12 cellular contexts compared by ENCODE assay signal in the genomic region with DNA sequence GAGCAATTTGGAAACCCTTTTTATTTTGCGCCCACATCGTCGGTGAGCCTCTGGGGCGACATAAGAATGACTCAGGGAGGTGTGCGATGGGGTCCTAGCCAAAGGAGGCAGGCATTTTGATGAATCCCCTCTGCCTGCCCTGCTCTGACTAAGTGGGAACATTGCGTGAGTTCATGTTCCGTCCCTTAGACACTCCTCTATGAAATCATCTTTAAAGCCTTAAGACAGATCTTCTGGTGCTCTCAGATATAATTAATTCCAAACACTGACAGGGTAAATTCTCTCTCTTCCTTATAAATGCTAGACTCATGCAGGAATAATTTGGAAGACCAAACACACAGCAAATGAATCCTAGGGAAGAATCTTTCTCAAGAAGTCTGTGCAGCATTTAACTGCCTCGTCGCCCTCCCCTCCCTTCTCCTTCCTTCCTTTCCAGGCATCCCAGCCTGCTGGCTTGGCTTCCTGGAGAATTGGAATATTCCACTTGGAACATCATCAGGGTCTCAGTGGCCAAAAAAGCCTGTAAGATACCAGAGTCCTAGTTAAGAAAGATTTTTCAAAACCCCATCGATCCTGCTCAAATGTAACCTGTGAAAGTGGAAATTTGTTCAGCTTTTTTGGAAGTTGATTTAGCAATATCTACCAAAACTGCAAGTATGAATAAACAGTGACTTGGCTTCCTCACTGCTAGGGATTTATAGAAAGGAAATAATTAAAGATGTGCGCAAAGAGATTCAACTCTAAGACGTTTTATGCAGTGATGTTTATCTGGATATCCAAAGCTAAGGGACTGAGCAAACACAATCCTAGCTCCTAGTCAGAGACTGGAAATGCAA. TPM values are rescaled to one million over a fixed set of nuclear protein-coding genes. Genes with fewer than 3 reads are reported as not detected.
A peak's percentile ranks its signal among the peaks of the same experiment; 100 is the strongest.
DNase-seq lines count a peak whose midpoint lies in the region; ATAC-seq and TF ChIP-seq lines count a peak whose summit lies in the region.
"Had no signal": no experiment of that assay in that cellular context is flagged by ENCODE, and none has a peak within 500 bp of the region (broad histone marks: within the 10 kb centered on the region; RNA-seq: fewer than 3 reads in every experiment).

No MANE protein-coding gene starts in this region.

- intact Hi-C loops in sigmoid colon (cut with DNase I) = loop anchor here (1.0 to 2.0 kb wide), 3 partner anchors 25 to 114 kb away; a partner anchor contains a TSS

- H3K4me3 ChIP-seq in SJSA1 (no peak overlapping the region), fibroblast of villous mesenchyme (ENCODE audit: low read depth, low read length) (no peak overlapping the region), sigmoid colon (no peak overlapping the region)

- ATAC-seq in GM18867 (IDR thresholded peaks at IDR 0.05; ENCODE audit: unreplicated experiment) = no peak
- no peak for ATAC-seq in HG03565 (IDR thresholded peaks at IDR 0.05; ENCODE audit: unreplicated experiment)
- ATAC-seq: stimulated activated effector memory CD8-positive, alpha-beta T cell treated with anti-CD3 and anti-CD28 coated beads, Interleukin-12 subunit alpha, Interleukin-12 subunit beta, amount 100 ng/mL, for 72 hours had no signal

- no peak for TF ChIP-seq POLR2A in sigmoid colon (IDR thresholded peaks at IDR 0.05)

- 51 to 53% methylated on average over 12 of the region's 12 CpGs for WGBS in sigmoid colon, 2 donors

- no peak overlapping the region for H3K27ac ChIP-seq in SJSA1
- H3K27ac ChIP-seq in sigmoid colon = peak overlapping the region; percentile 83 to 88 (median 86)
- H3K27ac ChIP-seq: parathyroid adenoma had no signal

- TF ChIP-seq EP300 in sigmoid colon (IDR thresholded peaks at IDR 0.05) = peak; percentile 87 to 96 (median 94)

- H3K4me1 ChIP-seq in SJSA1 (replicated peaks) = peaks cover 44% of the 10 kb centered on the region
- peaks cover 3 to 55% (median 45%) of the 10 kb centered on the region in 4 donors for H3K4me1 ChIP-seq in sigmoid colon
- H3K4me1 ChIP-seq: parathyroid adenoma had no signal

- H3K36me3 ChIP-seq in SJSA1 (no peaks in the 10 kb centered on the region), sigmoid colon (no peaks in the 10 kb centered on the region)

- no peaks in the 10 kb centered on the region for H3K27me3 ChIP-seq in SJSA1 (replicated peaks)
- no peaks in the 10 kb centered on the region for H3K27me3 ChIP-seq in sigmoid colon

- DNase-seq in Daoy (ENCODE audit: low read depth) (peak; percentile 71), SJSA1 (ENCODE audit: low read depth in 1 of 2, low spot score in 2 of 2) (peak; percentile 57 to 62), fibroblast of villous mesenchyme (ENCODE audit: low read depth) (peak; percentile 88), sigmoid colon (peak; percentile 94), NCI-H2107 treated with DMSO at 0.1 percent for 48 hours (lab: John Stamatoyannopoulos, UW; ENCODE audit: unreplicated experiment) (no peak), DMS153 (lab: John Stamatoyannopoulos, UW) (no peak)
- DNase-seq: activated CD4-positive, CD25-positive, alpha-beta regulatory T cell; Kasumi-1 had no signal

- TF ChIP-seq CTCF in fibroblast of villous mesenchyme (IDR thresholded peaks at IDR 0.05; ENCODE audit: insufficient read depth, low read depth, low read length) = no peak
- no peak for TF ChIP-seq CTCF in sigmoid colon (IDR thresholded peaks at IDR 0.05)

- H3K9me3 ChIP-seq in SJSA1 (replicated peaks) = peaks cover 15% of the 10 kb centered on the region
- peaks cover 0 to 8% (median 1%) of the 10 kb centered on the region in 4 donors for H3K9me3 ChIP-seq in sigmoid colon

RNA-seq across cellular contexts. Expression of a gene that starts 52.5 kb away (rescaled TPM):
- 2.1 and 2.2 TPM in 2 replicates for total RNA-seq in Daoy (2014; rRNA removed; shearing (Covaris generic))
- 25.7 and 34.7 TPM in 2 replicates for total RNA-seq in SJSA1 (2014; rRNA removed; shearing (Covaris generic))
- 5.2 and 10.3 TPM in 2 replicates for total RNA-seq in fibroblast of villous mesenchyme
- 10 to 100 TPM; 44.6 to 74.2 (median 59.3) TPM for total RNA-seq in sigmoid colon
- polyA plus RNA-seq in sigmoid colon = 1 to 10 TPM; 2.5 to 8.5 (median 4.8) TPM

Comparison
In these comparisons a context has a peak if more than half of its experiments do, and no peak if none do; other contexts are left out.
1. DNase-seq: peak in Daoy (single experiment), SJSA1 (2 of 2), fibroblast of villous mesenchyme (single experiment) and sigmoid colon (single experiment); none in NCI-H2107 treated with DMSO at 0.1 percent for 48 hours (single experiment) and DMS153 (single experiment).